In genomic region chr6:99341862-99342455, GRCh38 we compare ENCODE assay signal across 1 cellular context.
TF ChIP-seq lines count a peak whose summit lies in the region.

No MANE protein-coding gene starts in this region.

TF ChIP-seq in GM23338, 12 proteins besides CTCF, POLR2A, EP300 and RAD21 (continued from another document):
- no peak for TF ChIP-seq ZNF462 (CRISPR knock-in tag; IDR thresholded peaks at IDR 0.05)
- no peak for TF ChIP-seq NANOG (IDR thresholded peaks at IDR 0.05; ENCODE audit: borderline replicate concordance)
- no peak for TF ChIP-seq ZNF331 (CRISPR knock-in tag; IDR thresholded peaks at IDR 0.05; ENCODE audit: low read depth)
- TF ChIP-seq JUNB (IDR thresholded peaks at IDR 0.05; ENCODE audit: unreplicated experiment) = no peak
- no peak for TF ChIP-seq REST (IDR thresholded peaks at IDR 0.05; ENCODE audit: unreplicated experiment)
- TF ChIP-seq ZNF114 (CRISPR knock-in tag; IDR thresholded peaks at IDR 0.05) = no peak
- no peak for TF ChIP-seq EZH2phosphoT487 (IDR thresholded peaks at IDR 0.05; ENCODE audit: unreplicated experiment)
